In the genomic region with DNA sequence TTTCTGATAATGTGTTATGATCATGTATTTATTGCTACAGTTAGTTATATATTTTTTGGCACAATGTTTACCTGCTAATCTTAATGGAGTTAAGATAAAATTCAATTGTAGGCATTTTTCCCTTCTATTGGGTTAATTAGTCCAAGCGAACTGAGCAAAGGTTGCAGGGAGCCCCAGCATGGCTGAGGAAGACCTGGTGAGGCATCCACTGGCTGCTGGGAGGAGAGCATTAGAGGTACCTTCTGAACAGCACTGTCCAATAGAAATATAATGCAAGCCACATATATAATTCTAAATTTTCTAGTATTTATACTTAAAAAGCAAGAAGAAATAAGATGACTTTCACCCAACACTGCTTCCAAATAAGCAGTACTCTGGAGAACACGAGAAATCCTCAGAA, we compare ENCODE assay signal across 8 cellular contexts. TPM values are rescaled to one million over a fixed set of nuclear protein-coding genes. Genes with fewer than 3 reads are reported as not detected.
DNase-seq lines count a peak whose midpoint lies in the region; ATAC-seq and TF ChIP-seq lines count a peak whose summit lies in the region.

No MANE protein-coding gene starts in this region.

- POLR2A ChIA-PET in activated CD8-positive, alpha-beta T cell treated with anti-CD3 and anti-CD28 coated beads for 36 hours (lab: Charles Lee), result interaction anchor here (0.6 to 4.1 kb wide), 13 partner anchors 9 to 106 kb away, joined by 3 to 38 read pairs (median 5); a partner anchor contains a TSS

- TF ChIP-seq CTCF in heart left ventricle (IDR thresholded peaks at IDR 0.05) (no peak), tibial artery (IDR thresholded peaks at IDR 0.05) (no peak)
- no peak for TF ChIP-seq CTCF in activated CD8-positive, alpha-beta T cell treated with anti-CD3 and anti-CD28 coated beads for 36 hours (IDR thresholded peaks at IDR 0.05)

- no peak for TF ChIP-seq POLR2A in heart left ventricle (IDR thresholded peaks at IDR 0.05)

- H3K36me3 Mint-ChIP-seq in activated CD8-positive, alpha-beta T cell treated with anti-CD3 and anti-CD28 coated beads for 36 hours (ENCODE audit: low read depth), result peaks cover 15% of the 10 kb centered on the region

- ATAC-seq in heart left ventricle (no peak), Right ventricle myocardium inferior (no peak)
- ATAC-seq in activated CD8-positive, alpha-beta T cell treated with anti-CD3 and anti-CD28 coated beads for 36 hours, result no peak

- no peak for DNase-seq in heart left ventricle
- DNase-seq in Right ventricle myocardium inferior (ENCODE audit: missing footprints), result no peak
- no peak for DNase-seq in activated CD8-positive, alpha-beta T cell treated with anti-CD3 and anti-CD28 coated beads for 36 hours
- DNase-seq in tibial artery, result no peak
- no peak for DNase-seq in cerebellar nuclear complex (lab: John Stamatoyannopoulos, UW)
- DNase-seq in cortex of kidney (lab: John Stamatoyannopoulos, UW), result no peak
- DNase-seq in LoVo (ENCODE audit: low spot score), result no peak

- H3K27me3 ChIP-seq in heart left ventricle (no peaks in the 10 kb centered on the region), iPS-20b (ENCODE audit: insufficient read depth, low read length) (no peaks in the 10 kb centered on the region), tibial artery (no peaks in the 10 kb centered on the region)

- peak overlapping the region; percentile 90 for H3K4me3 Mint-ChIP-seq in activated CD8-positive, alpha-beta T cell treated with anti-CD3 and anti-CD28 coated beads for 36 hours

- CTCF ChIA-PET in activated CD8-positive, alpha-beta T cell treated with anti-CD3 and anti-CD28 coated beads for 36 hours (lab: Charles Lee), result interaction anchor here (0.7 to 2.9 kb wide), 10 partner anchors 10 to 69 kb away, joined by 3 to 14 read pairs (median 3); a partner anchor contains a TSS

- H3K36me3 ChIP-seq in heart left ventricle (peaks cover 0 to 15% (median 5%) of the 10 kb centered on the region in 9 donors), iPS-20b (ENCODE audit: insufficient read depth, low read depth, low read length) (peaks cover 4% of the 10 kb centered on the region; the same call in 1 of the 2 replicates), tibial artery (peaks cover 0 to 11% (median 0%) of the 10 kb centered on the region in 3 donors)

- intact Hi-C loops in heart left ventricle (cut with DNase I) (loop anchor here in 2 of 10 donors (1.0 to 2.0 kb wide), 2 partner anchors 18 to 19 kb away; a partner anchor contains a TSS), Right ventricle myocardium inferior (cut with DNase I) (loop anchor here (2.0 kb wide), 1 partner anchor 18 kb away; a partner anchor contains a TSS), tibial artery (cut with DNase I; ENCODE audit: low total_unique reads) (no loop called here)
- intact Hi-C loops in activated CD8-positive, alpha-beta T cell treated with anti-CD3 and anti-CD28 coated beads for 36 hours (cut with micrococcal nuclease), result no loop called here

- H3K4me1 ChIP-seq in heart left ventricle, result peaks cover 0 to 29% (median 18%) of the 10 kb centered on the region in 12 donors
- peaks cover 8% of the 10 kb centered on the region; the same call in 1 of the 2 replicates for H3K4me1 ChIP-seq in iPS-20b (ENCODE audit: insufficient read depth, low read length)
- peaks cover 0 to 20% (median 17%) of the 10 kb centered on the region in 4 donors for H3K4me1 ChIP-seq in tibial artery

- H3K9me3 ChIP-seq in heart left ventricle (no peaks in the 10 kb centered on the region), iPS-20b (ENCODE audit: insufficient read depth, low read depth, low read length) (no peaks in the 10 kb centered on the region), tibial artery (no peaks in the 10 kb centered on the region)

- peaks cover 8% of the 10 kb centered on the region for H3K27me3 Mint-ChIP-seq in activated CD8-positive, alpha-beta T cell treated with anti-CD3 and anti-CD28 coated beads for 36 hours

- H3K27ac Mint-ChIP-seq in activated CD8-positive, alpha-beta T cell treated with anti-CD3 and anti-CD28 coated beads for 36 hours, result peak overlapping the region; percentile 95

- H3K27ac ChIP-seq in heart left ventricle, result peak overlapping the region in 11 of 12 donors; percentile 69 to 89 (median 85)
- peak overlapping the region; percentile 10 for H3K27ac ChIP-seq in iPS-20b (ENCODE audit: low read length)
- H3K27ac ChIP-seq in tibial artery, result peak overlapping the region; percentile 77 to 83

- peaks cover 33% of the 10 kb centered on the region for H3K4me1 Mint-ChIP-seq in activated CD8-positive, alpha-beta T cell treated with anti-CD3 and anti-CD28 coated beads for 36 hours (ENCODE audit: low read depth)

- H3K4me3 ChIP-seq in heart left ventricle, result peak overlapping the region; percentile 54 to 90 (median 71)
- H3K4me3 ChIP-seq in iPS-20b (ENCODE audit: low read length), result peak overlapping the region; percentile 87
- H3K4me3 ChIP-seq in tibial artery, result peak overlapping the region; percentile 68 to 72

- H3K9me3 Mint-ChIP-seq in activated CD8-positive, alpha-beta T cell treated with anti-CD3 and anti-CD28 coated beads for 36 hours, result no peaks in the 10 kb centered on the region

- H3K9ac ChIP-seq in iPS-20b (ENCODE audit: low read depth, low read length), result peak overlapping the region; percentile 91; the same call in 1 of the 2 replicates

- WGBS in heart left ventricle, 4 donors, result 30 to 43% (median 34%) methylated on average over 2 of the region's 2 CpGs

RNA-seq across cellular contexts. Expression of a gene that starts 0.7 kb away (rescaled TPM):
- total RNA-seq in heart left ventricle, result 10 to 100 TPM; 36.3 to 77.9 (median 63.6) TPM
- polyA plus RNA-seq in heart left ventricle, result 100 to 1,000 TPM in 1 of 2 donors, 10 to 100 TPM in 1; 90.2 to 209 TPM
- total RNA-seq in Right ventricle myocardium inferior, result 77.9 TPM
- total RNA-seq in activated CD8-positive, alpha-beta T cell treated with anti-CD3 and anti-CD28 coated beads for 36 hours, result 10 to 100 TPM; 47.3 to 48.9 TPM

RNA-seq across cellular contexts. Expression of a gene that starts 17.9 kb away (rescaled TPM):
- 10 to 100 TPM; 11.8 to 17.8 (median 12.9) TPM for total RNA-seq in heart left ventricle
- polyA plus RNA-seq in heart left ventricle, result 10 to 100 TPM; 11.5 to 12.8 TPM
- total RNA-seq in Right ventricle myocardium inferior, result 12.5 TPM
- 10 to 100 TPM; 44.8 to 46.5 TPM for total RNA-seq in activated CD8-positive, alpha-beta T cell treated with anti-CD3 and anti-CD28 coated beads for 36 hours

RNA-seq across cellular contexts. Expression of a gene that starts 18.7 kb away (rescaled TPM):
- 10 to 100 TPM; 42.7 to 58.4 (median 52.1) TPM for total RNA-seq in heart left ventricle
- 100 to 1,000 TPM in 1 of 2 donors, 10 to 100 TPM in 1; 71.6 to 129 TPM for polyA plus RNA-seq in heart left ventricle
- total RNA-seq in Right ventricle myocardium inferior, result 64.3 TPM
- 10 to 100 TPM; 51.6 to 61.2 TPM for total RNA-seq in activated CD8-positive, alpha-beta T cell treated with anti-CD3 and anti-CD28 coated beads for 36 hours

RNA-seq across cellular contexts. Expression of a gene that starts 19.9 kb away (rescaled TPM):
- total RNA-seq in heart left ventricle (10 to 100 TPM in 3 of 9 donors, 1 to 10 TPM in 6; 2.4 to 13.9 (median 9.0) TPM), Right ventricle myocardium inferior (5.7 TPM)
- polyA plus RNA-seq in heart left ventricle, result 1 to 10 TPM; 2.5 TPM
- total RNA-seq in activated CD8-positive, alpha-beta T cell treated with anti-CD3 and anti-CD28 coated beads for 36 hours, result 1 to 10 TPM; 2.2 to 2.6 TPM

RNA-seq across cellular contexts. Expression of a gene that starts 38.9 kb away (rescaled TPM):
- total RNA-seq in heart left ventricle, result 1 to 10 TPM in 2 of 9 donors, under 1 TPM in 6, not detected in 1; 0.28 to 1.5 (median 0.58) TPM
- under 1 TPM; 0.11 to 0.73 TPM for polyA plus RNA-seq in heart left ventricle
- total RNA-seq in Right ventricle myocardium inferior, result 0.22 TPM
- under 1 TPM in 1 of 2 experiments, not detected in 1; 0.36 TPM for total RNA-seq in activated CD8-positive, alpha-beta T cell treated with anti-CD3 and anti-CD28 coated beads for 36 hours

Comparison
In these comparisons a context has a peak if more than half of its experiments do, and no peak if none do; other contexts are left out.
1. H3K27ac ChIP-seq: peak in every context shown above with its lines; median percentile 85 in heart left ventricle; 80 in tibial artery; 10 in iPS-20b.